ENCODE assay signal across 12 cellular contexts in genomic region chr6:90222724-90223198, GRCh38.
DNase-seq lines count a peak whose midpoint lies in the region; ATAC-seq, FAIRE-seq and TF ChIP-seq lines count a peak whose summit lies in the region.
"Had no signal": no experiment of that assay in that cellular context is flagged by ENCODE, and none has a peak within 500 bp of the region (broad histone marks: within the 10 kb centered on the region; RNA-seq: fewer than 3 reads in every experiment).

No MANE protein-coding gene starts in this region.

- H3K4me1 Mint-ChIP-seq in activated naive CD4-positive, alpha-beta T cell treated with anti-CD3 and anti-CD28 coated beads, Interleukin-2, amount 10 ng/mL, durations not matched to agents 7 days and 5 days, result peaks cover 35% of the 10 kb centered on the region
- H3K4me1 Mint-ChIP-seq: CD14-positive monocyte had no signal

- intact Hi-C loops in PC-3 (cut with micrococcal nuclease), result no loop called here

- H3K9ac ChIP-seq in PC-3 (ENCODE audit: low read length), result peak overlapping the region; percentile 67

- H3K27ac ChIP-seq in PC-3 (ENCODE audit: low read length), result peak overlapping the region; percentile 93

- H3K27me3 ChIP-seq in PC-3 (ENCODE audit: low read length), result no peaks in the 10 kb centered on the region

- peaks cover 49% of the 10 kb centered on the region for H3K36me3 Mint-ChIP-seq in activated naive CD4-positive, alpha-beta T cell treated with anti-CD3 and anti-CD28 coated beads, Interleukin-2, amount 10 ng/mL, durations not matched to agents 7 days and 5 days

- H3K9me3 Mint-ChIP-seq in activated naive CD4-positive, alpha-beta T cell treated with anti-CD3 and anti-CD28 coated beads, Interleukin-2, amount 10 ng/mL, durations not matched to agents 7 days and 5 days, result peaks cover 21% of the 10 kb centered on the region

- H3K9me3 ChIP-seq in PC-3 (ENCODE audit: low read length), result peaks cover 16% of the 10 kb centered on the region

- no peaks in the 10 kb centered on the region for H3K27me3 Mint-ChIP-seq in activated naive CD4-positive, alpha-beta T cell treated with anti-CD3 and anti-CD28 coated beads, Interleukin-2, amount 10 ng/mL, durations not matched to agents 7 days and 5 days

- H3K9me2 ChIP-seq in PC-3 (replicated peaks; ENCODE audit: low read length), result no peaks in the 10 kb centered on the region

- no peak for FAIRE-seq in GM12891 (lab: Jason Lieb, UNC)

- CTCF ChIA-PET in PC-3 (lab: Charles Lee), result no interaction called here
- CTCF ChIA-PET in activated naive CD4-positive, alpha-beta T cell treated with anti-CD3 and anti-CD28 coated beads, Interleukin-2, amount 10 ng/mL, durations not matched to agents 7 days and 5 days (lab: Charles Lee), result interaction anchor here (2.0 kb wide), 1 partner anchor 73 kb away, joined by 5 read pairs; no protein-coding TSS in a partner anchor

- in situ Hi-C loops in Caki2 (cut with HindIII; ENCODE audit: low pct_unique_long_range_greater_than_20kb, low sequenced_read_pairs), result no loop called here
- in situ Hi-C loops in KBM-7 (cut with MboI; ENCODE audit: low pct_unique_long_range_greater_than_20kb, low sequenced_read_pairs), result no loop called here

- peak; percentile 50 for ATAC-seq in PC-3

- peak overlapping the region; percentile 57 for H3K27ac Mint-ChIP-seq in activated naive CD4-positive, alpha-beta T cell treated with anti-CD3 and anti-CD28 coated beads, Interleukin-2, amount 10 ng/mL, durations not matched to agents 7 days and 5 days
- H3K27ac Mint-ChIP-seq: CD14-positive monocyte had no signal

- BruUV-seq in PC-3 (replicated peaks; lab: Mats Ljungman, UMichigan), result no TSS peak

- no peaks in the 10 kb centered on the region for H3K79me2 ChIP-seq in PC-3 (ENCODE audit: low read length)

- peaks cover 43% of the 10 kb centered on the region for H3K4me1 ChIP-seq in PC-3 (ENCODE audit: insufficient read depth, low read length)

- H3K4me3 ChIP-seq in PC-3 (ENCODE audit: low read length), result no peak overlapping the region; the same call in 1 of the 2 replicates

- peaks cover 14% of the 10 kb centered on the region; the same call in 1 of the 2 replicates for H3K36me3 ChIP-seq in PC-3 (ENCODE audit: low read depth, low read length)

- no peaks in the 10 kb centered on the region for H3F3A ChIP-seq in PC-3 (ENCODE audit: low read length, unreplicated experiment)

- TF ChIP-seq CTCF in PC-3 (conservative IDR thresholded peaks at IDR 0.05; ENCODE audit: low read depth, low read length), result no peak

- TF ChIP-seq POLR2A in GM12891 (IDR thresholded peaks at IDR 0.05; ENCODE audit: low read depth, low read length), result no peak

- H2AFZ ChIP-seq in PC-3 (ENCODE audit: low read length), result peak overlapping the region; percentile 49; the same call in 1 of the 2 replicates

- no peak overlapping the region for H3K4me3 Mint-ChIP-seq in activated naive CD4-positive, alpha-beta T cell treated with anti-CD3 and anti-CD28 coated beads, Interleukin-2, amount 10 ng/mL, durations not matched to agents 7 days and 5 days
- H3K4me3 Mint-ChIP-seq: CD14-positive monocyte, neural crest cell had no signal

- POLR2A ChIA-PET in PC-3 (lab: Charles Lee; ENCODE audit: unreplicated experiment), result no interaction called here

- H3K4me2 ChIP-seq in PC-3 (ENCODE audit: low read length), result peak overlapping the region; percentile 53; the same call in 1 of the 2 replicates

- no peaks in the 10 kb centered on the region for H4K20me1 ChIP-seq in PC-3 (ENCODE audit: low read length)

- DNase-seq in Caki2 (ENCODE audit: low read depth) (peak; percentile 97), PC-3 (peak; percentile 89), renal cortical epithelial cell (ENCODE audit: low read depth) (peak; percentile 67), KBM-7 (no peak), GM12891 (ENCODE audit: insufficient read length, low spot score) (no peak), T1000 (lab: John Stamatoyannopoulos, UW) (no peak), cortex of kidney (lab: John Stamatoyannopoulos, UW) (no peak)
- DNase-seq in activated naive CD4-positive, alpha-beta T cell treated with anti-CD3 and anti-CD28 coated beads, Interleukin-2, amount 10 ng/mL, durations not matched to agents 7 days and 5 days, result no peak
- DNase-seq: NCI-H1105, OCI-M1 had no signal

TF ChIP-seq in GM12891, 5 proteins besides CTCF, POLR2A, EP300 and RAD21:
- TF ChIP-seq TAF1 (IDR thresholded peaks at IDR 0.05; ENCODE audit: low read depth, low read length), result no peak
- TF ChIP-seq SPI1 (IDR thresholded peaks at IDR 0.05; ENCODE audit: low read depth, low read length), result no peak
- no peak for TF ChIP-seq POU2F2 (IDR thresholded peaks at IDR 0.05; ENCODE audit: low read depth, low read length)
- TF ChIP-seq PAX5 (IDR thresholded peaks at IDR 0.05; ENCODE audit: insufficient read depth, low read length, severe bottlenecking), result no peak
- TF ChIP-seq POLR2AphosphoS5 (IDR thresholded peaks at IDR 0.05; ENCODE audit: low read depth, low read length), result no peak

Comparison
In these comparisons a context has a peak if more than half of its experiments do, and no peak if none do; other contexts are left out.
1. DNase-seq: peak in Caki2 (single experiment), PC-3 (single experiment) and renal cortical epithelial cell (single experiment); none in activated naive CD4-positive, alpha-beta T cell treated with anti-CD3 and anti-CD28 coated beads, Interleukin-2, amount 10 ng/mL, durations not matched to agents 7 days and 5 days (single experiment), KBM-7 (single experiment), GM12891 (single experiment), T1000 (single experiment) and cortex of kidney (single experiment).